11 cellular contexts compared by ENCODE assay signal in the genomic region with DNA sequence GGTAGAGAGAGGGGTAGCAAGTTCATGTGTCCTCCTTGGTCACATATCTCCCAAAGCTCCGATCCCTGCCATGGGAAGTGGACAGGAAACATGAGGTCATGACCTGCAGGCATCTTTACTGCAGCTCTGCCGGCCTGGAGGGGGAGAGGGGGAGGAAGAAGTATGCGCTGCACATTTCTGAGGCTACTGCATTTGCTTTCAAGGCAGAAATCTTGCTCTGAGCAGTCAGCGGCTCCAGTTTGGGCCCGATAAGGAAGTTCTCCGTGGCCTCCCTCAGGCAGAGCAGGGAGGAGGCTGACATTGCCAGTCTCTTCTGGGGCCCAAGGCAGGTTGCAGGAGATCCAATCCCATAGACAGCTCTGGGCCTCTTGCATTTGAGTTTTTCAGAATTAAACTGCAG. TPM values are rescaled to one million over a fixed set of nuclear protein-coding genes. Genes with fewer than 3 reads are reported as not detected.
DNase-seq lines count a peak whose midpoint lies in the region; ATAC-seq and TF ChIP-seq lines count a peak whose summit lies in the region.
"Had no signal": no experiment of that assay in that cellular context is flagged by ENCODE, and none has a peak within 500 bp of the region (broad histone marks: within the 10 kb centered on the region; RNA-seq: fewer than 3 reads in every experiment).

No MANE protein-coding gene starts in this region.

- intact Hi-C loops in CD4-positive, alpha-beta T cell (cut with DNase I, micrococcal nuclease): loop anchor here (5.0 kb wide), 3 partner anchors 35 to 435 kb away; a partner anchor contains a TSS
- intact Hi-C loops in uterus (cut with DNase I; ENCODE audit: low total_unique reads): loop anchor here (10.0 kb wide), 2 partner anchors 118 to 208 kb away; no protein-coding TSS in a partner anchor

- H3K9me3 Mint-ChIP-seq in CD4-positive, alpha-beta T cell: no peaks in the 10 kb centered on the region
- H3K9me3 Mint-ChIP-seq in activated naive CD8-positive, alpha-beta T cell treated with anti-CD3 and anti-CD28 coated beads for 36 hours: peaks cover 4% of the 10 kb centered on the region
- no peaks in the 10 kb centered on the region for H3K9me3 Mint-ChIP-seq in naive B cell

- CTCF ChIA-PET in CD4-positive, alpha-beta T cell (lab: Charles Lee): interaction anchor here (1.1 to 4.2 kb wide), 4 partner anchors 10 to 90 kb away, joined by 3 to 39 read pairs (median 23); a partner anchor contains a TSS

- H3K36me3 Mint-ChIP-seq in CD4-positive, alpha-beta T cell (ENCODE audit: low read depth): peaks cover 23% of the 10 kb centered on the region
- peaks cover 17% of the 10 kb centered on the region for H3K36me3 Mint-ChIP-seq in activated naive CD8-positive, alpha-beta T cell treated with anti-CD3 and anti-CD28 coated beads for 36 hours
- H3K36me3 Mint-ChIP-seq in naive B cell: no peaks in the 10 kb centered on the region

- ATAC-seq in CD4-positive, alpha-beta T cell (ENCODE audit: poor library complexity): no peak
- no peak for ATAC-seq in naive B cell (ENCODE audit: low read depth in 2 of 2)
- no peak for ATAC-seq in HG02798 (IDR thresholded peaks at IDR 0.05; ENCODE audit: poor library complexity, unreplicated experiment)
- ATAC-seq in HG03354 (IDR thresholded peaks at IDR 0.05; ENCODE audit: poor library complexity, severe bottlenecking, unreplicated experiment): no peak
- ATAC-seq: SK-N-SH treated with all-trans-retinoic acid at 6 μM for 48 hours had no signal

- H3K27me3 Mint-ChIP-seq in CD4-positive, alpha-beta T cell: no peaks in the 10 kb centered on the region
- no peaks in the 10 kb centered on the region for H3K27me3 Mint-ChIP-seq in activated naive CD8-positive, alpha-beta T cell treated with anti-CD3 and anti-CD28 coated beads for 36 hours
- H3K27me3 Mint-ChIP-seq in naive B cell: no peaks in the 10 kb centered on the region

- no peaks in the 10 kb centered on the region for H3K27me3 ChIP-seq in CD4-positive, alpha-beta T cell (ENCODE audit: control insufficient read depth, insufficient read depth, low read length)
- no peaks in the 10 kb centered on the region for H3K27me3 ChIP-seq in uterus

- H3K36me3 ChIP-seq in KOPT-K1 (ENCODE audit: insufficient read depth, low read length) (peaks cover 32% of the 10 kb centered on the region), uterus (no peaks in the 10 kb centered on the region)

- no peak overlapping the region for H3K27ac ChIP-seq in CD4-positive, alpha-beta T cell (ENCODE audit: low read depth, low read length)
- H3K27ac ChIP-seq in KOPT-K1 (ENCODE audit: low read depth, low read length, poor library complexity, severe bottlenecking): peak overlapping the region; percentile 12
- H3K27ac ChIP-seq in uterus: peak overlapping the region in 1 of 2 donors; percentile 55

- peak overlapping the region; percentile 92 for H3K4me3 Mint-ChIP-seq in CD4-positive, alpha-beta T cell
- peak overlapping the region; percentile 68 for H3K4me3 Mint-ChIP-seq in activated naive CD8-positive, alpha-beta T cell treated with anti-CD3 and anti-CD28 coated beads for 36 hours
- H3K4me3 Mint-ChIP-seq in naive B cell: peak overlapping the region; percentile 30 to 98 (median 84)

- TF ChIP-seq POLR2A in uterus (IDR thresholded peaks at IDR 0.05): no peak

- DNase-seq in CD4-positive, alpha-beta T cell: no peak
- DNase-seq in activated naive CD8-positive, alpha-beta T cell treated with anti-CD3 and anti-CD28 coated beads for 36 hours: no peak
- DNase-seq in naive B cell: no peak
- DNase-seq in glomerular visceral epithelial cell (ENCODE audit: extremely low spot score): no peak
- no peak for DNase-seq in uterus
- DNase-seq: DMS79, NCI-H2029 had no signal

- H3K9me3 ChIP-seq in CD4-positive, alpha-beta T cell (ENCODE audit: control insufficient read depth, low read length): no peaks in the 10 kb centered on the region
- no peaks in the 10 kb centered on the region for H3K9me3 ChIP-seq in KOPT-K1 (ENCODE audit: insufficient read depth, low read length, poor library complexity, severe bottlenecking)
- H3K9me3 ChIP-seq in uterus: no peaks in the 10 kb centered on the region

- no peaks in the 10 kb centered on the region for H3K4me1 ChIP-seq in uterus

- TF ChIP-seq CTCF in CD4-positive, alpha-beta T cell (IDR thresholded peaks at IDR 0.05): no peak
- no peak for TF ChIP-seq CTCF in uterus (IDR thresholded peaks at IDR 0.05)

- H3K4me1 Mint-ChIP-seq in CD4-positive, alpha-beta T cell (ENCODE audit: low read depth): peaks cover 74% of the 10 kb centered on the region
- H3K4me1 Mint-ChIP-seq in activated naive CD8-positive, alpha-beta T cell treated with anti-CD3 and anti-CD28 coated beads for 36 hours: peaks cover 51% of the 10 kb centered on the region
- H3K4me1 Mint-ChIP-seq in naive B cell: peaks cover 55 to 75% (median 61%) of the 10 kb centered on the region in 3 donors

- H3K4me3 ChIP-seq in uterus: no peak overlapping the region

- POLR2A ChIA-PET in CD4-positive, alpha-beta T cell (lab: Charles Lee): interaction anchor here (0.7 to 9.0 kb wide), 9 partner anchors 8 to 126 kb away, joined by 3 to 90 read pairs (median 7); a partner anchor contains a TSS

- peak overlapping the region; percentile 51 for H3K27ac Mint-ChIP-seq in CD4-positive, alpha-beta T cell
- H3K27ac Mint-ChIP-seq in activated naive CD8-positive, alpha-beta T cell treated with anti-CD3 and anti-CD28 coated beads for 36 hours: peak overlapping the region; percentile 30
- H3K27ac Mint-ChIP-seq in naive B cell: peak overlapping the region in 4 of 6 donors; percentile 57 to 92 (median 67)

RNA-seq across cellular contexts. Expression of a gene that starts 1.5 kb away (rescaled TPM):
- total RNA-seq in CD4-positive, alpha-beta T cell: 10 to 100 TPM; 68.4 to 72.4 TPM
- 100 to 1,000 TPM; 124 to 127 TPM for total RNA-seq in activated naive CD8-positive, alpha-beta T cell treated with anti-CD3 and anti-CD28 coated beads for 36 hours
- 100 to 1,000 TPM in 3 of 6 donors, 10 to 100 TPM in 3; 66.4 to 122 (median 95.9) TPM for polyA plus RNA-seq in naive B cell (ENCODE audit: low read depth in 6 of 6)
- total RNA-seq in uterus: 10 to 100 TPM in 3 of 4 donors, 1 to 10 TPM in 1; 3.3 to 16.9 (median 12.0) TPM

RNA-seq across cellular contexts. Expression of a gene that starts 9.9 kb away (rescaled TPM):
- total RNA-seq in CD4-positive, alpha-beta T cell: 10 to 100 TPM; 19.0 to 21.1 TPM
- 1 to 10 TPM; 1.8 TPM for total RNA-seq in activated naive CD8-positive, alpha-beta T cell treated with anti-CD3 and anti-CD28 coated beads for 36 hours
- 10 to 100 TPM; 49.2 to 85.5 (median 56.4) TPM for polyA plus RNA-seq in naive B cell (ENCODE audit: low read depth in 6 of 6)
- 1 to 10 TPM in 3 of 4 donors, under 1 TPM in 1; under 0.01 to 5.0 (median 1.7) TPM for total RNA-seq in uterus

RNA-seq across cellular contexts. Expression of a gene that starts 29.2 kb away (rescaled TPM):
- total RNA-seq in CD4-positive, alpha-beta T cell: 10 to 100 TPM; 34.6 to 38.2 TPM
- total RNA-seq in activated naive CD8-positive, alpha-beta T cell treated with anti-CD3 and anti-CD28 coated beads for 36 hours: 10 to 100 TPM; 39.9 to 41.6 TPM
- 10 to 100 TPM in 5 of 6 donors, 1 to 10 TPM in 1; 9.6 to 29.0 (median 15.6) TPM for polyA plus RNA-seq in naive B cell (ENCODE audit: low read depth in 6 of 6)
- total RNA-seq in uterus: 10 to 100 TPM in 3 of 4 donors, 1 to 10 TPM in 1; 5.4 to 53.3 (median 33.9) TPM

RNA-seq across cellular contexts. Expression of a gene that starts 34.2 kb away (rescaled TPM):
- total RNA-seq in CD4-positive, alpha-beta T cell: 1 to 10 TPM in 1 of 2 experiments, under 1 TPM in 1; 0.39 to 1.0 TPM
- total RNA-seq in activated naive CD8-positive, alpha-beta T cell treated with anti-CD3 and anti-CD28 coated beads for 36 hours: not detected
- polyA plus RNA-seq in naive B cell (ENCODE audit: low read depth in 6 of 6): 1 to 10 TPM in 2 of 6 donors, under 1 TPM in 4; 0.22 to 3.2 (median 0.43) TPM
- under 1 TPM in 2 of 4 donors, not detected in 2; 0.27 to 0.41 TPM for total RNA-seq in uterus
